ENCODE assay signal across 8 cellular contexts in the genomic region with DNA sequence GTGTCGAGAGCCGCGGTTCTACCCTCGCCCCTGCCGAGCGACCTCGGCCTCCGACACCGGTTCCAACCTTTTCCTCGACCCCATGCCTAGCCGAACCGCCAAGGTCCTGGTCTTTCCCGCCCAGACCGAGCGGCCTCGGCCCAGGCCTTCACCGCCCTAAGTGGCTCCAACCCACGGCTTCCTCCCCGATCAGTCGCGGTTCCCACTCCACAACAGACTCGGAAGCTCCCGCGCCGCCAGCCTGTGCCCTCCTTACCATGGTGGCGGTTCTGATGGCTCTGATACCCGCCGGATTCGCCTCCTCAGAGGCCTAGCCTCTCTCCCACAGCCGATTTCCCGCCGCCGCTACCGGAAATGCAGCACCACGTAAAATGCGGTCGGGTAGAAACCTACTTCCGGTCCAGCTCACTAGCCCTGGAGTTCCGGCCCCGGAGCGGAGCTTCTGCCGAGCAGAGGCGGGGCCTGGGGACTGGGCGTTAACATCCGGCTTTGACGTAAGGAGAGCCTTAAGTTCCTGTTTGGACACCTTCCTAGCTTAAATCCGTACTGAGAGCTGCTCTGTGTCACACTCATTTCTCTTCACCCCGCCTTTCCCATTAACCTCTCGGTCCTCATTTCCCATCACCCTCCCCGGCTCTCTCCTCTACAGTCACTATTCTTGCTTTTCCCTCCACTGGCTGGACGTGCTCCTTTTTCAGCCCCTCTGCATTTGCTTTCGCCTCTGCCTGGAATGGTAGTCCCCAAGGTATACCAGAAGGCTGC. TPM values are rescaled to one million over a fixed set of nuclear protein-coding genes. Genes with fewer than 3 reads are reported as not detected.
DNase-seq lines count a peak whose midpoint lies in the region; ATAC-seq and TF ChIP-seq lines count a peak whose summit lies in the region.

SNRPB (minus strand) TSS at position 358 of the 762 bp plus-strand sequence; CDS start at position 259, 99 bp downstream.

- peak; percentile 95 for ATAC-seq in HG02884 (IDR thresholded peaks at IDR 0.05; ENCODE audit: unreplicated experiment)

- no peak for TF ChIP-seq CTCF in GM13977 (IDR thresholded peaks at IDR 0.05; ENCODE audit: extremely low read depth, insufficient read depth, missing control alignments)
- no peak for TF ChIP-seq CTCF in left ventricle myocardium inferior (IDR thresholded peaks at IDR 0.05; ENCODE audit: borderline replicate concordance)
- no peak for TF ChIP-seq CTCF in progenitor cell of endocrine pancreas (IDR thresholded peaks at IDR 0.05; ENCODE audit: unreplicated experiment)

- peak within 1 kb of the TSS; percentile 97 for H3K4me3 Mint-ChIP-seq in T-helper 1 cell treated with Interleukin-12 subunit alpha and Interleukin-12 subunit beta and Interleukin-4 antibody, amounts not matched to agents 30 μg/mL and 1 μg/mL, for 36 hours
- H3K4me3 Mint-ChIP-seq in progenitor cell of endocrine pancreas (ENCODE audit: low read depth) = peak within 1 kb of the TSS; percentile 100

- intact Hi-C loops in left ventricle myocardium inferior (cut with micrococcal nuclease) = no loop called here

- H3K36me3 Mint-ChIP-seq in T-helper 1 cell treated with Interleukin-12 subunit alpha and Interleukin-12 subunit beta and Interleukin-4 antibody, amounts not matched to agents 30 μg/mL and 1 μg/mL, for 36 hours (ENCODE audit: low read depth) = peaks cover 41% of the 10 kb centered on the region
- H3K36me3 Mint-ChIP-seq in progenitor cell of endocrine pancreas (ENCODE audit: insufficient read depth) = peaks cover 11% of the 10 kb centered on the region

- peak within 1 kb of the TSS; percentile 99 for H3K27ac Mint-ChIP-seq in T-helper 1 cell treated with Interleukin-12 subunit alpha and Interleukin-12 subunit beta and Interleukin-4 antibody, amounts not matched to agents 30 μg/mL and 1 μg/mL, for 36 hours
- peak within 1 kb of the TSS; percentile 100 for H3K27ac Mint-ChIP-seq in progenitor cell of endocrine pancreas

- peaks cover 36% of the 10 kb centered on the region for H3K4me1 Mint-ChIP-seq in T-helper 1 cell treated with Interleukin-12 subunit alpha and Interleukin-12 subunit beta and Interleukin-4 antibody, amounts not matched to agents 30 μg/mL and 1 μg/mL, for 36 hours (ENCODE audit: low read depth)
- H3K4me1 Mint-ChIP-seq in progenitor cell of endocrine pancreas (ENCODE audit: low read depth) = peaks cover 18% of the 10 kb centered on the region

- DNase-seq in GM13977 (ENCODE audit: low spot score) (peak; percentile 96), NCI-H1694 (lab: John Stamatoyannopoulos, UW) (peak; percentile 98), amniotic stem cell (lab: John Stamatoyannopoulos, UW) (peak; percentile 96), left ventricle myocardium inferior (peak; percentile 95), progenitor cell of endocrine pancreas (ENCODE audit: low spot score, unreplicated experiment) (peak; percentile 86), ureter (ENCODE audit: low spot score) (peak; percentile 98)

- H3K36me3 ChIP-seq in left ventricle myocardium inferior = peaks cover 20% of the 10 kb centered on the region

- H3K4me3 ChIP-seq in left ventricle myocardium inferior = peak within 1 kb of the TSS; percentile 90

- peak within 1 kb of the TSS; percentile 95 for H3K27ac ChIP-seq in left ventricle myocardium inferior (replicated peaks)

- in situ Hi-C loops in GM13977 (cut with MboI; ENCODE audit: low pct_unique_long_range_greater_than_20kb, low sequenced_read_pairs, unreplicated experiment) = no loop called here

- no peaks in the 10 kb centered on the region for H3K27me3 ChIP-seq in left ventricle myocardium inferior (ENCODE audit: low read depth)

- no peaks in the 10 kb centered on the region for H3K9me3 ChIP-seq in left ventricle myocardium inferior (replicated peaks)

- H3K4me1 ChIP-seq in left ventricle myocardium inferior = peaks cover 33% of the 10 kb centered on the region

- no peaks in the 10 kb centered on the region for H3K9me3 Mint-ChIP-seq in T-helper 1 cell treated with Interleukin-12 subunit alpha and Interleukin-12 subunit beta and Interleukin-4 antibody, amounts not matched to agents 30 μg/mL and 1 μg/mL, for 36 hours
- no peaks in the 10 kb centered on the region for H3K9me3 Mint-ChIP-seq in progenitor cell of endocrine pancreas (ENCODE audit: low read depth)

- no peaks in the 10 kb centered on the region for H3K27me3 Mint-ChIP-seq in T-helper 1 cell treated with Interleukin-12 subunit alpha and Interleukin-12 subunit beta and Interleukin-4 antibody, amounts not matched to agents 30 μg/mL and 1 μg/mL, for 36 hours (ENCODE audit: low read depth)
- H3K27me3 Mint-ChIP-seq in progenitor cell of endocrine pancreas = no peaks in the 10 kb centered on the region

RNA-seq across cellular contexts. Expression of gene SNRPB, which starts in this region (rescaled TPM):
- total RNA-seq in left ventricle myocardium inferior (49.3 TPM), progenitor cell of endocrine pancreas (169 and 180 TPM in 2 replicates), ureter (130 TPM)

Comparison
In these comparisons a context has a peak if more than half of its experiments do, and no peak if none do; other contexts are left out.
1. Peak in every context shown above with its lines: DNase-seq, ATAC-seq, H3K4me3 ChIP-seq and H3K27ac ChIP-seq.